ENCODE assay signal across 2 cellular contexts in the genomic region with DNA sequence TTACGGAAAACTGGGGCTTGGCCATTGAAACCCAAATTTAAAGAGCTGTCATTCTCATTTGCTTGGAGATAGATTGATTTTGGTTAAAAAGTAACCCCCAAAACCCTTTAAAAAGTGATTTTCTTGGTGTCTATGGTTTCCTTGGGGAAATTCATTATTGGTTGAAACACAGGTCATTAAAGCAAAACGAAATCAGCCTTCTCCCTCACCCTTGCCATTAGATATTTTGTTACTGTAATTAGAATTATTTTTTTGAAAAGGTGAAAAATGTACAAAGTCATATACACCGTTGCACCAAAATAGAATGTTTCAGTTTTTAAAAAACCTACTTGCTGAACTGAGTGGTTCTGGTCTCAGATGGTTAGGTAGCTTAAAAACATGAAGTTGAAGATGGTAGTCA.
TF ChIP-seq lines count a peak whose summit lies in the region.

No MANE protein-coding gene starts in this region.

TF ChIP-seq in H1, 55 proteins besides CTCF, POLR2A, EP300 and RAD21:
- TF ChIP-seq SUZ12 (IDR thresholded peaks at IDR 0.05; ENCODE audit: low read length) (no peak), EZH2 (IDR thresholded peaks at IDR 0.05; ENCODE audit: low read depth, low read length, severe bottlenecking) (no peak), CBX8 (IDR thresholded peaks at IDR 0.05; ENCODE audit: borderline replicate concordance, low read depth, low read length) (peak; percentile 98), JUN (IDR thresholded peaks at IDR 0.05; ENCODE audit: low read depth, low read length) (no peak)

TF ChIP-seq in neural cell, 6 proteins besides CTCF, POLR2A, EP300 and RAD21:
- TF ChIP-seq POLR2AphosphoS5 (IDR thresholded peaks at IDR 0.05) (peak; percentile 87), MXI1 (conservative IDR thresholded peaks at IDR 0.05; ENCODE audit: poor library complexity, severe bottlenecking) (no peak), SMC3 (conservative IDR thresholded peaks at IDR 0.05; ENCODE audit: poor library complexity) (no peak), EZH2 (IDR thresholded peaks at IDR 0.05; ENCODE audit: borderline replicate concordance, insufficient read depth, low read length, poor library complexity, severe bottlenecking) (no peak)
